Comparison of ENCODE assay signal across 9 cellular contexts in genomic region chr7:140640727-140641531, GRCh38. TPM values are rescaled to one million over a fixed set of nuclear protein-coding genes. Genes with fewer than 3 reads are reported as not detected.
A peak's percentile ranks its signal among the peaks of the same experiment; 100 is the strongest.
DNase-seq lines count a peak whose midpoint lies in the region; ATAC-seq and TF ChIP-seq lines count a peak whose summit lies in the region.
"Had no signal": no experiment of that assay in that cellular context is flagged by ENCODE, and none has a peak within 500 bp of the region (broad histone marks: within the 10 kb centered on the region; RNA-seq: fewer than 3 reads in every experiment).

TSS of gene DENND2A (minus strand) at chr7:140640813. CDS start at chr7:140602397, 38,416 bp downstream.

- peak; percentile 26 for ATAC-seq in activated CD8-positive, alpha-beta T cell treated with anti-CD3 and anti-CD28 coated beads for 36 hours
- ATAC-seq in GM21723 (IDR thresholded peaks at IDR 0.05; ENCODE audit: unreplicated experiment) = no peak
- no peak for ATAC-seq in HG02885 (IDR thresholded peaks at IDR 0.05; ENCODE audit: poor library complexity, unreplicated experiment)

- H3K27ac Mint-ChIP-seq in CD4-positive, alpha-beta memory T cell = peak within 1 kb of the TSS in 1 of 7 donors; percentile 41
- H3K27ac Mint-ChIP-seq in activated CD8-positive, alpha-beta T cell treated with anti-CD3 and anti-CD28 coated beads for 36 hours = no peak within 1 kb of the TSS

- intact Hi-C loops in CD4-positive, alpha-beta memory T cell (cut with micrococcal nuclease) = no loop called here
- intact Hi-C loops in activated CD8-positive, alpha-beta T cell treated with anti-CD3 and anti-CD28 coated beads for 36 hours (cut with micrococcal nuclease) = no loop called here

- peak within 1 kb of the TSS; percentile 36 for H3K9ac ChIP-seq in muscle layer of colon (ENCODE audit: low read length)

- CTCF ChIA-PET in CD4-positive, alpha-beta memory T cell (lab: Charles Lee; ENCODE audit: partially characterized antibody) = no interaction called here
- CTCF ChIA-PET in activated CD8-positive, alpha-beta T cell treated with anti-CD3 and anti-CD28 coated beads for 36 hours (lab: Charles Lee) = interaction anchor here (1.3 to 2.4 kb wide), 2 partner anchors 12 to 123 kb away, joined by 4 to 11 read pairs; no protein-coding TSS in a partner anchor

- peaks cover 11 to 21% (median 15%) of the 10 kb centered on the region in 4 donors for H3K4me1 Mint-ChIP-seq in CD4-positive, alpha-beta memory T cell
- peaks cover 14% of the 10 kb centered on the region for H3K4me1 Mint-ChIP-seq in activated CD8-positive, alpha-beta T cell treated with anti-CD3 and anti-CD28 coated beads for 36 hours (ENCODE audit: low read depth)

- no peaks in the 10 kb centered on the region for H3K36me3 Mint-ChIP-seq in CD4-positive, alpha-beta memory T cell
- H3K36me3 Mint-ChIP-seq in activated CD8-positive, alpha-beta T cell treated with anti-CD3 and anti-CD28 coated beads for 36 hours (ENCODE audit: low read depth) = no peaks in the 10 kb centered on the region

- peak within 1 kb of the TSS; percentile 84 to 93 (median 90) for H3K4me3 Mint-ChIP-seq in CD4-positive, alpha-beta memory T cell
- peak within 1 kb of the TSS; percentile 65 for H3K4me3 Mint-ChIP-seq in activated CD8-positive, alpha-beta T cell treated with anti-CD3 and anti-CD28 coated beads for 36 hours

- no peak within 1 kb of the TSS for H3K4me3 ChIP-seq in CD4-positive, alpha-beta memory T cell (ENCODE audit: low read length in 2 of 2)
- H3K4me3 ChIP-seq in fibroblast of the aortic adventitia (ENCODE audit: low read depth, low read length) (peak within 1 kb of the TSS; percentile 66), muscle layer of colon (ENCODE audit: low read depth in 1 of 2, low read length in 2 of 2) (peak within 1 kb of the TSS; percentile 56 to 71)

- H3K9me3 ChIP-seq in CD4-positive, alpha-beta memory T cell (ENCODE audit: control insufficient read depth in 1 of 2, low read length in 2 of 2) = no peaks in the 10 kb centered on the region
- H3K9me3 ChIP-seq in muscle layer of colon (ENCODE audit: low read length) = no peaks in the 10 kb centered on the region

- peaks cover 39 to 52% of the 10 kb centered on the region in 2 donors for H3K27me3 Mint-ChIP-seq in CD4-positive, alpha-beta memory T cell
- H3K27me3 Mint-ChIP-seq in activated CD8-positive, alpha-beta T cell treated with anti-CD3 and anti-CD28 coated beads for 36 hours = peaks cover 47% of the 10 kb centered on the region

- peaks cover 8% of the 10 kb centered on the region for H3K4me1 ChIP-seq in CD4-positive, alpha-beta memory T cell (ENCODE audit: insufficient read depth, low read length)
- peaks cover 16% of the 10 kb centered on the region for H3K4me1 ChIP-seq in muscle layer of colon (ENCODE audit: insufficient read depth, low read length)

- H3K9me3 Mint-ChIP-seq in CD4-positive, alpha-beta memory T cell = peaks cover 0 to 3% (median 0%) of the 10 kb centered on the region in 8 donors
- H3K9me3 Mint-ChIP-seq in activated CD8-positive, alpha-beta T cell treated with anti-CD3 and anti-CD28 coated beads for 36 hours = no peaks in the 10 kb centered on the region

- no peak within 1 kb of the TSS for H3K27ac ChIP-seq in CD4-positive, alpha-beta memory T cell (ENCODE audit: low read depth, low read length)
- peak within 1 kb of the TSS; percentile 73 for H3K27ac ChIP-seq in muscle layer of colon (ENCODE audit: low read depth, low read length)
- H3K27ac ChIP-seq: HL-60 had no signal

- peaks cover 33% of the 10 kb centered on the region for H3K27me3 ChIP-seq in CD4-positive, alpha-beta memory T cell (ENCODE audit: insufficient read depth, low read length)
- H3K27me3 ChIP-seq in muscle layer of colon (ENCODE audit: control insufficient read depth in 1 of 2, insufficient read depth in 2 of 2, low read length in 2 of 2) = peaks cover 11 to 15% of the 10 kb centered on the region in 2 donors

- DNase-seq in CD4-positive, alpha-beta memory T cell = no peak
- DNase-seq in KBM-7 (peak; percentile 16), fibroblast of the aortic adventitia (ENCODE audit: low read depth) (peak; percentile 45), ureter (ENCODE audit: low spot score) (no peak)
- DNase-seq in activated CD8-positive, alpha-beta T cell treated with anti-CD3 and anti-CD28 coated beads for 36 hours = no peak

- in situ Hi-C loops in KBM-7 (cut with MboI; ENCODE audit: low pct_unique_long_range_greater_than_20kb, low sequenced_read_pairs) = no loop called here

- POLR2A ChIA-PET in CD4-positive, alpha-beta memory T cell (lab: Charles Lee; ENCODE audit: partially characterized antibody) = interaction anchor here (1.3 kb wide), 1 partner anchor 32 kb away, joined by 4 read pairs; the partner anchor contains the start of gene ADCK2
- POLR2A ChIA-PET in activated CD8-positive, alpha-beta T cell treated with anti-CD3 and anti-CD28 coated beads for 36 hours (lab: Charles Lee) = no interaction called here

- TF ChIP-seq CTCF in activated CD8-positive, alpha-beta T cell treated with anti-CD3 and anti-CD28 coated beads for 36 hours (IDR thresholded peaks at IDR 0.05) = no peak
- no peak for TF ChIP-seq CTCF in fibroblast of the aortic adventitia (IDR thresholded peaks at IDR 0.05; ENCODE audit: insufficient read depth, low read length)

- H3K36me3 ChIP-seq in CD4-positive, alpha-beta memory T cell (ENCODE audit: insufficient read depth, low read length) = no peaks in the 10 kb centered on the region
- H3K36me3 ChIP-seq in muscle layer of colon (ENCODE audit: insufficient read depth, low read length) = no peaks in the 10 kb centered on the region

RNA-seq across cellular contexts. Expression of gene DENND2A, which starts in this region (rescaled TPM):
- total RNA-seq in CD4-positive, alpha-beta memory T cell = not detected
- polyA plus RNA-seq in CD4-positive, alpha-beta memory T cell = not detected
- not detected for total RNA-seq in activated CD8-positive, alpha-beta T cell treated with anti-CD3 and anti-CD28 coated beads for 36 hours
- total RNA-seq in fibroblast of the aortic adventitia (ENCODE audit: low replicate concordance) (10.8 and 17.7 TPM in 2 replicates), ureter (14.9 TPM)

Comparison
In these comparisons a context has a peak if more than half of its experiments do, and no peak if none do; other contexts are left out.
1. RNA of gene DENND2A (total RNA-seq): 10.8 to 17.7 TPM in fibroblast of the aortic adventitia and 14.9 TPM in ureter (single experiment); not detected in activated CD8-positive, alpha-beta T cell treated with anti-CD3 and anti-CD28 coated beads for 36 hours and not detected in CD4-positive, alpha-beta memory T cell; every median in the first group is over 10 times any median in the second.
2. Peak in ATAC-seq in activated CD8-positive, alpha-beta T cell treated with anti-CD3 and anti-CD28 coated beads for 36 hours; RNA of the gene not detected or under 1 TPM.
3. DNase-seq: peak in KBM-7 (single experiment) and fibroblast of the aortic adventitia (single experiment); none in CD4-positive, alpha-beta memory T cell (0 of 5), activated CD8-positive, alpha-beta T cell treated with anti-CD3 and anti-CD28 coated beads for 36 hours (single experiment) and ureter (single experiment).
4. H3K4me3 ChIP-seq: peak in fibroblast of the aortic adventitia (single experiment) and muscle layer of colon (2 of 2); none in CD4-positive, alpha-beta memory T cell (0 of 2).